In the genomic region with DNA sequence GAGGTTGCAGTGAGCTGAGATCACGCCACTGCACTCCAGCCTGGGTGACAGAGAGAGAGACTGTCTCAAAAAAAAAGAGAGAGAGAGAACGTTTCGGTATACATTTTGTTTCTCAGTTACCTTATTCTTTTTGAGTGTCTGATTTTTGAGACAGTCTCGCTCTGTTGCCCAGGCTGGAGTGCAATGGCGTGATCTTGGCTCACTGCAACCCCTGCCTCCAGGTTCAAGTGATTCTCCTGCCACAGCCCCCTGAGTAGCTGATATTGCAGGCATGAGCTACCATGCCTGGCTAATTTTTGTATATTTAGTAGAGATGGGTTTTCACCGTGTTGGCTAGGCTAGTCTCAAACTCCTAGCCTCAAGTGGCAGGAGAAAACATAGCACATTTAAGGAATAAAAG, we compare ENCODE assay signal across 4 cellular contexts. TPM values are rescaled to one million over a fixed set of nuclear protein-coding genes. Genes with fewer than 3 reads are reported as not detected.
"Had no signal": no experiment of that assay in that cellular context is flagged by ENCODE, and none has a peak within 500 bp of the region (broad histone marks: within the 10 kb centered on the region; RNA-seq: fewer than 3 reads in every experiment).

No MANE protein-coding gene starts in this region.

RNA-seq across cellular contexts. Expression of gene POU1F1, which starts 28.2 kb away (rescaled TPM):
- total RNA-seq: LHCN-M2, M059J, MCF 10A, NCI-H460 had no signal
